Comparison of ENCODE assay signal across 17 cellular contexts in genomic region chrY:14618513-14618912, GRCh38.
DNase-seq lines count a peak whose midpoint lies in the region; ATAC-seq and TF ChIP-seq lines count a peak whose summit lies in the region.
"Had no signal": no experiment of that assay in that cellular context is flagged by ENCODE, and none has a peak within 500 bp of the region (broad histone marks: within the 10 kb centered on the region; RNA-seq: fewer than 3 reads in every experiment).

No MANE protein-coding gene starts in this region.

- intact Hi-C loops in uterus (cut with DNase I; ENCODE audit: low total_unique reads), result no loop called here

- no peaks in the 10 kb centered on the region for H3K9me3 ChIP-seq in uterus
- H3K9me3 ChIP-seq: HAP-1, SJSA1 had no signal

- DNase-seq in AG10803 (ENCODE audit: low read depth) (peak; percentile 7), H4 (ENCODE audit: low spot score) (peak; percentile 3), foreskin fibroblast (peak in 1 of 2 donors; percentile 29), uterus (no peak), AML-193 (lab: John Stamatoyannopoulos, UW) (no peak)
- DNase-seq: Calu3; CD4-positive, CD25-positive, alpha-beta regulatory T cell; DMS53; NCI-H187; NK-92 treated with Interleukin-12 subunit alpha and Interleukin-12 subunit beta, amount 100 ng/mL, for 24 hours had no signal

- no peaks in the 10 kb centered on the region for H3K36me3 ChIP-seq in uterus
- H3K36me3 ChIP-seq: HAP-1, SJSA1 had no signal

- no peak for TF ChIP-seq POLR2A in uterus (IDR thresholded peaks at IDR 0.05)

- H3K27ac ChIP-seq in VCaP, result no peak overlapping the region
- H3K27ac ChIP-seq in uterus, result no peak overlapping the region
- H3K27ac ChIP-seq: RWPE1, SJSA1 had no signal

- no peak for ATAC-seq in GM21825 (IDR thresholded peaks at IDR 0.05; ENCODE audit: unreplicated experiment)
- no peak for ATAC-seq in GM21786 (IDR thresholded peaks at IDR 0.05; ENCODE audit: unreplicated experiment)
- ATAC-seq: K562 had no signal

- no peaks in the 10 kb centered on the region for H3K4me1 ChIP-seq in uterus
- H3K4me1 ChIP-seq: HAP-1, SJSA1 had no signal

- H3K4me3 ChIP-seq in AG10803 (ENCODE audit: low read length) (no peak overlapping the region), foreskin fibroblast (ENCODE audit: low read depth in 1 of 2, low read length in 2 of 2) (no peak overlapping the region), uterus (no peak overlapping the region)
- H3K4me3 ChIP-seq: HAP-1, K562, SJSA1 had no signal

- TF ChIP-seq CTCF in AG10803 (conservative IDR thresholded peaks at IDR 0.05; ENCODE audit: low read length) (peak; percentile 37), VCaP (conservative IDR thresholded peaks at IDR 0.05) (0 out of 2 replicates have a peak, but pooled peaks have one; percentile 11), foreskin fibroblast (IDR thresholded peaks at IDR 0.05; ENCODE audit: low read depth, low read length) (peak; percentile 18), uterus (IDR thresholded peaks at IDR 0.05) (no peak)

- no peaks in the 10 kb centered on the region for H3K27me3 ChIP-seq in uterus
- H3K27me3 ChIP-seq: SJSA1 had no signal

Comparison
In these comparisons a context has a peak if more than half of its experiments do, and no peak if none do; other contexts are left out.
1. DNase-seq: peak in AG10803 (single experiment) and H4 (single experiment); none in uterus (0 of 2) and AML-193 (0 of 2).
2. CTCF ChIP-seq: peak in AG10803 (single experiment), VCaP (single experiment) and foreskin fibroblast (single experiment); none in uterus (0 of 4).